ENCODE assay signal across 9 cellular contexts in genomic region chr10:112435013-112435619, GRCh38. TPM values are rescaled to one million over a fixed set of nuclear protein-coding genes. Genes with fewer than 3 reads are reported as not detected.
DNase-seq lines count a peak whose midpoint lies in the region; ATAC-seq, FAIRE-seq and TF ChIP-seq lines count a peak whose summit lies in the region.
"Had no signal": no experiment of that assay in that cellular context is flagged by ENCODE, and none has a peak within 500 bp of the region (broad histone marks: within the 10 kb centered on the region; RNA-seq: fewer than 3 reads in every experiment).

No MANE protein-coding gene starts in this region.

- peaks cover 0 to 32% (median 3%) of the 10 kb centered on the region in 3 donors for H3K36me3 ChIP-seq in pancreas

- DNase-seq in EH (ENCODE audit: low read depth) (peak; percentile 47), NB4 (ENCODE audit: low read depth) (peak; percentile 48), dorsolateral prefrontal cortex (no peak), pancreas (no peak), NCI-H1436 treated with DMSO at 0.1 percent for 48 hours (lab: John Stamatoyannopoulos, UW) (no peak), C1 segment of cervical spinal cord (lab: John Stamatoyannopoulos, UW) (no peak), T-helper 9 cell (no peak)

- H3K27me3 ChIP-seq in dorsolateral prefrontal cortex = no peaks in the 10 kb centered on the region
- H3K27me3 ChIP-seq in pancreas = no peaks in the 10 kb centered on the region

- H3K4me3 ChIP-seq in NB4 (ENCODE audit: low read depth, low read length) (no peak overlapping the region), dorsolateral prefrontal cortex (no peak overlapping the region), pancreas (no peak overlapping the region)

- H3K4me1 ChIP-seq in pancreas = no peaks in the 10 kb centered on the region

- WGBS in pancreas, 2 donors = 75% methylated on average over 2 of the region's 2 CpGs

- intact Hi-C loops in dorsolateral prefrontal cortex (cut with DNase I) (no loop called here), pancreas (cut with DNase I) (no loop called here)

- H3K27ac ChIP-seq in dorsolateral prefrontal cortex = no peak overlapping the region
- H3K27ac ChIP-seq in pancreas = no peak overlapping the region
- H3K27ac ChIP-seq: HL-60 had no signal

- peak; percentile 91 for FAIRE-seq in pancreas (lab: Jason Lieb, UNC)

- TF ChIP-seq POLR2A in NB4 (IDR thresholded peaks at IDR 0.05; ENCODE audit: extremely low read depth, insufficient read length) = no peak
- no peak for TF ChIP-seq POLR2A in GM18505 (IDR thresholded peaks at IDR 0.05; ENCODE audit: borderline replicate concordance, extremely low read depth, insufficient read depth, insufficient read length)

- ATAC-seq in pancreas (peak in 1 of 4 donors; percentile 41), GM18505 (IDR thresholded peaks at IDR 0.05; ENCODE audit: unreplicated experiment) (no peak)

- TF ChIP-seq CTCF in NB4 (IDR thresholded peaks at IDR 0.05; ENCODE audit: low read depth, low read length) = no peak
- TF ChIP-seq CTCF in dorsolateral prefrontal cortex (IDR thresholded peaks at IDR 0.05 in 54 of 56, conservative IDR thresholded peaks at IDR 0.05 in 2 of 56; ENCODE audit: low read depth in 1 of 56, partially characterized antibody in 56 of 56) = peak; percentile 23 to 69 (median 49)
- TF ChIP-seq CTCF in pancreas (IDR thresholded peaks at IDR 0.05) = peak in 3 of 4 donors; percentile 11 to 30 (median 22)

- H3K9me3 ChIP-seq in pancreas = no peaks in the 10 kb centered on the region

RNA-seq across cellular contexts. Expression of gene ZDHHC6, which starts 11.6 kb away (rescaled TPM):
- total RNA-seq in dorsolateral prefrontal cortex = 10 to 100 TPM; 18.7 to 37.2 (median 26.1) TPM
- 10 to 100 TPM in 4 of 6 donors, 1 to 10 TPM in 2; 8.0 to 18.8 (median 10.9) TPM for total RNA-seq in pancreas
- 10 to 100 TPM; 19.2 to 39.2 TPM for polyA plus RNA-seq in pancreas

RNA-seq across cellular contexts. Expression of gene VTI1A, which starts 11.9 kb away (rescaled TPM):
- total RNA-seq in dorsolateral prefrontal cortex (10 to 100 TPM; 48.2 to 97.0 (median 70.2) TPM), pancreas (10 to 100 TPM; 10.6 to 20.2 (median 13.6) TPM)
- polyA plus RNA-seq in pancreas = 1 to 10 TPM; 7.3 to 8.7 TPM

Comparison
In these comparisons a context has a peak if more than half of its experiments do, and no peak if none do; other contexts are left out.
1. DNase-seq: peak in EH (single experiment) and NB4 (single experiment); none in dorsolateral prefrontal cortex (0 of 10), pancreas (0 of 6), NCI-H1436 treated with DMSO at 0.1 percent for 48 hours (single experiment), C1 segment of cervical spinal cord (0 of 14) and T-helper 9 cell (single experiment).